Comparison of ENCODE assay signal across 8 cellular contexts in genomic region chr10:79791906-79792517, GRCh38. TPM values are rescaled to one million over a fixed set of nuclear protein-coding genes. Genes with fewer than 3 reads are reported as not detected.
"Had no signal": no experiment of that assay in that cellular context is flagged by ENCODE, and none has a peak within 500 bp of the region (broad histone marks: within the 10 kb centered on the region; RNA-seq: fewer than 3 reads in every experiment).

No MANE protein-coding gene starts in this region.

RNA-seq across cellular contexts. Expression of gene NUTM2E, which starts 34.5 kb away (rescaled TPM):
- total RNA-seq: activated CD8-positive, alpha-beta memory T cell treated with anti-CD3 and anti-CD28 coated beads for 36 hours; activated naive CD4-positive, alpha-beta T cell treated with anti-CD3 and anti-CD28 coated beads, Interleukin-2, amount 50 U/mL, for 72 hours; activated naive CD8-positive, alpha-beta T cell treated with anti-CD3 and anti-CD28 coated beads for 36 hours; activated T-cell treated with anti-CD3 and anti-CD28 coated beads, Interleukin-2, amount 50 U/mL, for 72 hours; activated T-helper 1 cell treated with anti-CD3 and anti-CD28 coated beads, Interleukin-12 subunit alpha, Interleukin-12 subunit beta, Interleukin-2, Interleukin-4 antibody, amounts not matched to agents 30 ng/mL and 10 ng/mL and 1 ng/mL, durations not matched to agents 14 hours and 24 hours and 36 hours; aorta; cardiac septum; T-helper 1 cell treated with Interleukin-12 subunit alpha and Interleukin-12 subunit beta and Interleukin-4 antibody, amounts not matched to agents 30 ng/mL and 1 ng/mL, for 36 hours had no signal
- polyA plus RNA-seq: aorta had no signal
